8 cellular contexts compared by ENCODE assay signal in the genomic region with DNA sequence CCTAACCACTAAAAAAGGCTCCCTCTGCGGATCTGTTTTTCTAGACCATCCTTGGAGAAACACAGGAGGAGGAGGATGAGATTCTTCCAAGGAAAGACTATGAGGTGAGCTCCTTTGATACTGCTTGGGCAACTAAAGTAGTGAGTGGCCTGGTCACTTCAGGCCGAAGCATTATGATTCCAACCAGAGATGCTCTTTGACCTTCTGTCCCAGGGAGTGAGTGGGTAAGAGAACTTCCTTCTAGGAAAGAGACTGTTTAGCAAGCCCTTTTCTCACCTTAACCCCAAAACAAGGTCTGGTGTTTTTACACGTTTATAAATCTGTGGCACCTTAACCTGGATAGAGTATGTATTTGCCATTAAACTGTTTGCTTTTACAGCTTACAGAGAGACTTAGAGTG. TPM values are rescaled to one million over a fixed set of nuclear protein-coding genes. Genes with fewer than 3 reads are reported as not detected.
DNase-seq lines count a peak whose midpoint lies in the region; ATAC-seq and TF ChIP-seq lines count a peak whose summit lies in the region.

No MANE protein-coding gene starts in this region.

- H3K9me3 Mint-ChIP-seq in Calu3 (ENCODE audit: low read depth, unreplicated experiment) (no peaks in the 10 kb centered on the region), progenitor cell of endocrine pancreas (ENCODE audit: low read depth) (no peaks in the 10 kb centered on the region)

- BruUV-seq in Calu3 (replicated peaks; lab: Mats Ljungman, UMichigan), result no TSS peak

- ATAC-seq in HG02642 (IDR thresholded peaks at IDR 0.05; ENCODE audit: poor library complexity, unreplicated experiment), result no peak
- no peak for ATAC-seq in GM18867 (IDR thresholded peaks at IDR 0.05; ENCODE audit: unreplicated experiment)
- ATAC-seq in GM19467 (IDR thresholded peaks at IDR 0.05; ENCODE audit: unreplicated experiment), result no peak

- intact Hi-C loops in Calu3 (cut with micrococcal nuclease; ENCODE audit: unreplicated experiment) (no loop called here), esophagus muscularis mucosa (cut with DNase I) (loop anchor here (5.0 kb wide), 1 partner anchor 150 kb away; no protein-coding TSS in a partner anchor)

- TF ChIP-seq POLR2A in Peyer's patch (IDR thresholded peaks at IDR 0.05) (no peak), esophagus muscularis mucosa (IDR thresholded peaks at IDR 0.05; ENCODE audit: low read depth) (no peak)

- no peak for DNase-seq in Calu3
- DNase-seq in Peyer's patch, result no peak
- no peak for DNase-seq in esophagus muscularis mucosa (ENCODE audit: extremely low spot score)
- DNase-seq in progenitor cell of endocrine pancreas (ENCODE audit: low spot score, unreplicated experiment), result no peak
- no peak for DNase-seq in GDM1 (lab: John Stamatoyannopoulos, UW)

- peaks cover 3 to 45% (median 25%) of the 10 kb centered on the region in 4 donors for H3K4me1 ChIP-seq in Peyer's patch
- H3K4me1 ChIP-seq in esophagus muscularis mucosa, result peaks cover 29 to 64% (median 62%) of the 10 kb centered on the region in 4 donors

- H3K27ac ChIP-seq in Peyer's patch (peak overlapping the region; percentile 85 to 98 (median 92)), esophagus muscularis mucosa (replicated peaks in 1 of 4) (peak overlapping the region; percentile 95 to 99 (median 98))

- H3K36me3 Mint-ChIP-seq in Calu3 (ENCODE audit: insufficient read depth, unreplicated experiment), result peaks cover 63% of the 10 kb centered on the region
- H3K36me3 Mint-ChIP-seq in progenitor cell of endocrine pancreas (ENCODE audit: insufficient read depth), result peaks cover 5% of the 10 kb centered on the region

- peaks cover 0 to 25% (median 0%) of the 10 kb centered on the region in 3 donors for H3K36me3 ChIP-seq in Peyer's patch
- H3K36me3 ChIP-seq in esophagus muscularis mucosa, result peaks cover 8 to 44% (median 21%) of the 10 kb centered on the region in 4 donors

- TF ChIP-seq EP300 in esophagus muscularis mucosa (IDR thresholded peaks at IDR 0.05), result no peak

- peak overlapping the region; percentile 95 for H3K4me3 Mint-ChIP-seq in Calu3 (ENCODE audit: low read depth, unreplicated experiment)
- H3K4me3 Mint-ChIP-seq in progenitor cell of endocrine pancreas (ENCODE audit: low read depth), result peak overlapping the region; percentile 100

- H3K4me1 Mint-ChIP-seq in Calu3 (ENCODE audit: low read depth, unreplicated experiment) (peaks cover 19% of the 10 kb centered on the region), progenitor cell of endocrine pancreas (ENCODE audit: low read depth) (peaks cover 44% of the 10 kb centered on the region)

- peak overlapping the region in 2 of 4 donors; percentile 74 to 83 for H3K4me3 ChIP-seq in Peyer's patch
- H3K4me3 ChIP-seq in esophagus muscularis mucosa, result peak overlapping the region; percentile 66 to 90 (median 74)

- 59% methylated on average over 3 of the region's 3 CpGs for WGBS in esophagus muscularis mucosa

- no peaks in the 10 kb centered on the region for H3K9me3 ChIP-seq in Peyer's patch
- no peaks in the 10 kb centered on the region for H3K9me3 ChIP-seq in esophagus muscularis mucosa

- H3K27me3 ChIP-seq in Peyer's patch (no peaks in the 10 kb centered on the region), esophagus muscularis mucosa (no peaks in the 10 kb centered on the region)

- TF ChIP-seq CTCF in Calu3 (IDR thresholded peaks at IDR 0.05; ENCODE audit: unreplicated experiment), result no peak
- TF ChIP-seq CTCF in Peyer's patch (IDR thresholded peaks at IDR 0.05), result no peak
- TF ChIP-seq CTCF in esophagus muscularis mucosa (IDR thresholded peaks at IDR 0.05), result no peak
- no peak for TF ChIP-seq CTCF in progenitor cell of endocrine pancreas (IDR thresholded peaks at IDR 0.05; ENCODE audit: unreplicated experiment)

- H3K27ac Mint-ChIP-seq in Calu3 (ENCODE audit: unreplicated experiment) (peak overlapping the region; percentile 98), progenitor cell of endocrine pancreas (peak overlapping the region; percentile 97)

- H3K27me3 Mint-ChIP-seq in Calu3 (ENCODE audit: unreplicated experiment) (no peaks in the 10 kb centered on the region), progenitor cell of endocrine pancreas (no peaks in the 10 kb centered on the region)

- CTCF ChIA-PET in Calu3 (lab: Charles Lee), result interaction anchor here (0.6 to 1.0 kb wide), 2 partner anchors 19 to 352 kb away, joined by 3 to 4 read pairs; no protein-coding TSS in a partner anchor

RNA-seq across cellular contexts. Expression of a gene that starts 1.1 kb away (rescaled TPM):
- total RNA-seq in Calu3 (2022) (17.4 and 23.6 TPM in 2 replicates), Peyer's patch (10 to 100 TPM; 28.4 to 63.7 (median 30.2) TPM), esophagus muscularis mucosa (10 to 100 TPM; 12.5 to 19.7 (median 15.5) TPM), progenitor cell of endocrine pancreas (44.1 and 44.3 TPM in 2 replicates)

RNA-seq across cellular contexts. Expression of a gene that starts 1.3 kb away (rescaled TPM):
- total RNA-seq in Calu3 (2022), result 16.4 and 21.0 TPM in 2 replicates
- total RNA-seq in Peyer's patch, result 100 to 1,000 TPM in 1 of 4 donors, 10 to 100 TPM in 3; 82.0 to 130 (median 87.3) TPM
- total RNA-seq in esophagus muscularis mucosa, result 10 to 100 TPM; 23.4 to 38.6 (median 26.8) TPM
- total RNA-seq in progenitor cell of endocrine pancreas, result 28.6 and 29.2 TPM in 2 replicates

RNA-seq across cellular contexts. Expression of a gene that starts 40.5 kb away (rescaled TPM):
- not detected in 2 replicates for total RNA-seq in Calu3 (2022)
- not detected for total RNA-seq in Peyer's patch
- 1 to 10 TPM in 1 of 4 donors, not detected in 3; 1.7 TPM for total RNA-seq in esophagus muscularis mucosa
- not detected in 2 replicates for total RNA-seq in progenitor cell of endocrine pancreas

RNA-seq across cellular contexts. Expression of a gene that starts 45.1 kb away (rescaled TPM):
- total RNA-seq in Calu3 (2022) (not detected in 2 replicates), Peyer's patch (not detected), esophagus muscularis mucosa (1 to 10 TPM in 2 of 4 donors, not detected in 2; 2.3 to 4.3 TPM), progenitor cell of endocrine pancreas (0.67 TPM in 1 of 2 replicates, not detected in the other)

RNA-seq across cellular contexts. Expression of a gene that starts 51.7 kb away (rescaled TPM):
- total RNA-seq in Calu3 (2022) (not detected in 2 replicates), Peyer's patch (not detected), esophagus muscularis mucosa (not detected), progenitor cell of endocrine pancreas (5.3 and 9.1 TPM in 2 replicates)
